Comparison of ENCODE assay signal across 9 cellular contexts in genomic region chr3:141726483-141726882, GRCh38. TPM values are rescaled to one million over a fixed set of nuclear protein-coding genes. Genes with fewer than 3 reads are reported as not detected.
"Had no signal": no experiment of that assay in that cellular context is flagged by ENCODE, and none has a peak within 500 bp of the region (broad histone marks: within the 10 kb centered on the region; RNA-seq: fewer than 3 reads in every experiment).

No MANE protein-coding gene starts in this region.

- FAIRE-seq: G401.6, GM12878, GM12891, GM12892, GM18507, GM19239 had no signal

- H3K4me3 ChIP-seq: GM12878 had no signal

- ATAC-seq: GM12878 had no signal

- DNase-seq: GDM1, GF-D8 had no signal

RNA-seq across cellular contexts. Expression of gene GRK7, which starts 36.7 kb away (rescaled TPM):
- total RNA-seq: G401, GM12878 had no signal
- polyA plus RNA-seq: GM12878 had no signal
